ENCODE assay signal across 12 cellular contexts in genomic region chr4:73853246-73853704, GRCh38. TPM values are rescaled to one million over a fixed set of nuclear protein-coding genes. Genes with fewer than 3 reads are reported as not detected.
DNase-seq lines count a peak whose midpoint lies in the region; ATAC-seq and TF ChIP-seq lines count a peak whose summit lies in the region.
"Had no signal": no experiment of that assay in that cellular context is flagged by ENCODE, and none has a peak within 500 bp of the region (broad histone marks: within the 10 kb centered on the region; RNA-seq: fewer than 3 reads in every experiment).

Gene PF4V1, plus strand, starts transcription at chr4:73853296. Its CDS starts 67 bp downstream, at chr4:73853363.

- no peaks in the 10 kb centered on the region for H3K4me1 Mint-ChIP-seq in activated naive CD4-positive, alpha-beta T cell treated with anti-CD3 and anti-CD28 coated beads, Interleukin-2, amount 10 ng/mL, durations not matched to agents 7 days and 5 days

- H3K4me3 ChIP-seq in stomach: peak within 1 kb of the TSS in 3 of 4 donors; percentile 20 to 28 (median 22)
- H3K4me3 ChIP-seq in uterus: no peak within 1 kb of the TSS

- peaks cover 0 to 11% (median 4%) of the 10 kb centered on the region in 4 donors for H3K4me1 ChIP-seq in stomach
- no peaks in the 10 kb centered on the region for H3K4me1 ChIP-seq in uterus

- TF ChIP-seq RAD21 in Ishikawa (IDR thresholded peaks at IDR 0.05; ENCODE audit: low read depth): no peak

- no peak within 1 kb of the TSS for H3K27ac Mint-ChIP-seq in activated naive CD4-positive, alpha-beta T cell treated with anti-CD3 and anti-CD28 coated beads, Interleukin-2, amount 10 ng/mL, durations not matched to agents 7 days and 5 days
- H3K27ac Mint-ChIP-seq: activated CD8-positive, alpha-beta T cell treated with anti-CD3 and anti-CD28 coated beads, Interleukin-2, amount 10 ng/mL, durations not matched to agents 7 days and 5 days; nephron had no signal

- H3K9me3 ChIP-seq in stomach (no peaks in the 10 kb centered on the region), uterus (no peaks in the 10 kb centered on the region)

- H3K9me3 Mint-ChIP-seq in activated naive CD4-positive, alpha-beta T cell treated with anti-CD3 and anti-CD28 coated beads, Interleukin-2, amount 10 ng/mL, durations not matched to agents 7 days and 5 days: no peaks in the 10 kb centered on the region
- H3K9me3 Mint-ChIP-seq: nephron had no signal

- H3K36me3 ChIP-seq in stomach (no peaks in the 10 kb centered on the region), uterus (no peaks in the 10 kb centered on the region)

- TF ChIP-seq EP300 in Ishikawa (IDR thresholded peaks at IDR 0.05; ENCODE audit: borderline replicate concordance) (no peak), stomach (IDR thresholded peaks at IDR 0.05) (no peak)

- peaks cover 4% of the 10 kb centered on the region for H3K27me3 Mint-ChIP-seq in activated naive CD4-positive, alpha-beta T cell treated with anti-CD3 and anti-CD28 coated beads, Interleukin-2, amount 10 ng/mL, durations not matched to agents 7 days and 5 days

- peak; percentile 62 for ATAC-seq in left colon
- no peak for ATAC-seq in GM18502 (IDR thresholded peaks at IDR 0.05; ENCODE audit: poor library complexity, unreplicated experiment)
- ATAC-seq: activated CD8-positive, alpha-beta T cell treated with anti-CD3 and anti-CD28 coated beads, Interleukin-2, amount 10 ng/mL, durations not matched to agents 7 days and 5 days had no signal

- TF ChIP-seq POLR2A in stomach (IDR thresholded peaks at IDR 0.05) (no peak), uterus (IDR thresholded peaks at IDR 0.05) (no peak)

- TF ChIP-seq CTCF in stomach (IDR thresholded peaks at IDR 0.05): peak in 2 of 7 experiments; percentile 11
- TF ChIP-seq CTCF in uterus (IDR thresholded peaks at IDR 0.05): no peak

- intact Hi-C loops in left colon (cut with DNase I, micrococcal nuclease) (no loop called here), stomach (cut with DNase I; ENCODE audit: low total_unique reads) (no loop called here), uterus (cut with DNase I; ENCODE audit: low total_unique reads) (no loop called here)

- DNase-seq in dermis blood vessel endothelial cell: peak; percentile 37
- DNase-seq in left colon: peak; percentile 41 to 43
- peak; percentile 50 for DNase-seq in stomach
- DNase-seq in activated naive CD4-positive, alpha-beta T cell treated with anti-CD3 and anti-CD28 coated beads, Interleukin-2, amount 10 ng/mL, durations not matched to agents 7 days and 5 days: no peak
- no peak for DNase-seq in NCI-H2081 treated with DMSO at 0.1 percent for 48 hours (lab: John Stamatoyannopoulos, UW)
- no peak for DNase-seq in uterus
- DNase-seq: activated CD8-positive, alpha-beta T cell treated with anti-CD3 and anti-CD28 coated beads, Interleukin-2, amount 10 ng/mL, durations not matched to agents 7 days and 5 days; amniotic stem cell; NCI-H446 treated with DMSO at 0.1 percent for 48 hours had no signal

- CTCF ChIA-PET in activated naive CD4-positive, alpha-beta T cell treated with anti-CD3 and anti-CD28 coated beads, Interleukin-2, amount 10 ng/mL, durations not matched to agents 7 days and 5 days (lab: Charles Lee): no interaction called here

- peaks cover 0 to 19% (median 0%) of the 10 kb centered on the region in 3 donors for H3K27me3 ChIP-seq in stomach
- no peaks in the 10 kb centered on the region for H3K27me3 ChIP-seq in uterus

- no peaks in the 10 kb centered on the region for H3K36me3 Mint-ChIP-seq in activated naive CD4-positive, alpha-beta T cell treated with anti-CD3 and anti-CD28 coated beads, Interleukin-2, amount 10 ng/mL, durations not matched to agents 7 days and 5 days

- H3K27ac ChIP-seq in stomach (no peak within 1 kb of the TSS), uterus (no peak within 1 kb of the TSS)

- no peak within 1 kb of the TSS for H3K4me3 Mint-ChIP-seq in activated naive CD4-positive, alpha-beta T cell treated with anti-CD3 and anti-CD28 coated beads, Interleukin-2, amount 10 ng/mL, durations not matched to agents 7 days and 5 days
- H3K4me3 Mint-ChIP-seq: activated CD8-positive, alpha-beta T cell treated with anti-CD3 and anti-CD28 coated beads, Interleukin-2, amount 10 ng/mL, durations not matched to agents 7 days and 5 days; nephron had no signal

- 16 to 28% (median 23%) methylated on average over 13 to 22 of the region's 22 CpGs for WGBS in stomach, 5 donors

TF ChIP-seq in Ishikawa, 13 proteins besides CTCF, POLR2A, EP300 and RAD21:
- TF ChIP-seq, protein P1, sequence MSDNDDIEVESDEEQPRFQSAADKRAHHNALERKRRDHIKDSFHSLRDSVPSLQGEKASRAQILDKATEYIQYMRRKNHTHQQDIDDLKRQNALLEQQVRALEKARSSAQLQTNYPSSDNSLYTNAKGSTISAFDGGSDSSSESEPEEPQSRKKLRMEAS (IDR thresholded peaks at IDR 0.05): peak; percentile 58
- TF ChIP-seq TAF1 (IDR thresholded peaks at IDR 0.05; ENCODE audit: low read depth): no peak
- TF ChIP-seq USF1 (IDR thresholded peaks at IDR 0.05): peak; percentile 32; the same call in 1 of the 2 replicates

RNA-seq across cellular contexts. Expression of gene PF4V1, which starts in this region (rescaled TPM):
- total RNA-seq in dermis blood vessel endothelial cell: 0.34 TPM in 1 of 2 replicates, not detected in the other
- not detected for total RNA-seq in left colon
- not detected for total RNA-seq in stomach
- polyA plus RNA-seq in stomach: not detected
- total RNA-seq in uterus: not detected
- total RNA-seq: activated CD8-positive, alpha-beta T cell treated with anti-CD3 and anti-CD28 coated beads, Interleukin-2, amount 10 ng/mL, durations not matched to agents 7 days and 5 days had no signal

Comparison
In these comparisons a context has a peak if more than half of its experiments do, and no peak if none do; other contexts are left out.
1. Peak in DNase-seq in dermis blood vessel endothelial cell; RNA of the gene not detected or under 1 TPM.
2. Peak in DNase-seq and ATAC-seq in left colon; RNA of the gene not detected or under 1 TPM.
3. Peak in DNase-seq and H3K4me3 ChIP-seq in stomach; RNA of the gene not detected or under 1 TPM.